9 cellular contexts compared by ENCODE assay signal in the genomic region with DNA sequence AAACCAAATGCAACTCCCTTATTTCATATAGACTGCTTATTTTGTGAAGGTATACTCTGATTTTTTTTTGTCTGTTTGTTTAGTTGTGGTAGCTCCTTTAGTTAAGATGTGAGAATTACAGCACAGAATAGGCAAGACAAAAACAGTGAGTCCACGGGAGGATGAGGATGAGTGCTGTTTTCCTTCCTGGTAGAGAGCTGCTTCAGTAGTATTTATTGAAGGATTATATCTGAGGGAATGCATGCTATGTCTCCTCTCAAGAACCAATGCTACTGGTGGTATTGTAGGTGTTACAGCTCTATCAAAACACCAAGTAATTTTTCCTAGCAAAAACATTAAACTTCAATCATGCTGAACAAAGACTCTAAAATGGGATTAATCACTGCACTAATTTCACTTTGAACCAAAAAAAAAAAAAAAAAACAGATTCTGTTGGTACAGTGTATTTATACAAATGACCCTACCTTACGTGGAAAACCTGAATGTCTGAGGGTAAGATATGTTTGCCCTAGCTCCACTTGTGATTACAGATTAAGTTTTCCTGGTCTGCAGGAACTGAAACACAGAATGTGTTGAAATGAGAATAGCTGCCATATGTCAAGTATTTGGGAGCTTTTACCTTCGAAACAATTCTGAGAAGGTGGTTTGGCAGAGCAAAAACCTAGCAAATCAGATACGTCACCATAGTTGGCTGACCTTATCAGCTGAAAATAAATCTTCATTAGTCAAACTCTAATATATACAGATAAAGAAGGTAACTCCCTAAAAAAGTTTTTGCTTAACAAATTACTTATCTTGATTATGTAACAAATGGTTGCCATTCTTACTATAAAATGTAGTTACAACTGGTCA. TPM values are rescaled to one million over a fixed set of nuclear protein-coding genes. Genes with fewer than 3 reads are reported as not detected.
DNase-seq lines count a peak whose midpoint lies in the region; ATAC-seq, FAIRE-seq and TF ChIP-seq lines count a peak whose summit lies in the region.
"Had no signal": no experiment of that assay in that cellular context is flagged by ENCODE, and none has a peak within 500 bp of the region (broad histone marks: within the 10 kb centered on the region; RNA-seq: fewer than 3 reads in every experiment).

No MANE protein-coding gene starts in this region.

- peaks cover 2% of the 10 kb centered on the region for H3K36me3 Mint-ChIP-seq in activated naive CD8-positive, alpha-beta T cell
- H3K36me3 Mint-ChIP-seq in activated naive CD4-positive, alpha-beta T cell treated with anti-CD3 and anti-CD28 coated beads, Interleukin-2, amount 50 U/mL, for 72 hours = no peaks in the 10 kb centered on the region

- H3K36me3 ChIP-seq in osteoblast (ENCODE audit: insufficient read depth, low read length) = no peaks in the 10 kb centered on the region
- H3K36me3 ChIP-seq: gastroesophageal sphincter had no signal

- H3K79me2 ChIP-seq in osteoblast (ENCODE audit: insufficient read depth, low read length) = peaks cover 88% of the 10 kb centered on the region

- no peak overlapping the region for H3K27ac ChIP-seq in osteoblast (ENCODE audit: low read depth, low read length)
- H3K27ac ChIP-seq: gastroesophageal sphincter had no signal

- H3K9me3 Mint-ChIP-seq in activated naive CD8-positive, alpha-beta T cell (ENCODE audit: low read depth) = no peaks in the 10 kb centered on the region
- H3K9me3 Mint-ChIP-seq in activated naive CD4-positive, alpha-beta T cell treated with anti-CD3 and anti-CD28 coated beads, Interleukin-2, amount 50 U/mL, for 72 hours = no peaks in the 10 kb centered on the region
- H3K9me3 Mint-ChIP-seq: brain had no signal

- TF ChIP-seq CTCF in osteoblast (IDR thresholded peaks at IDR 0.05; ENCODE audit: extremely low read depth, low read depth, low read length) = no peak

- H3K4me1 ChIP-seq in osteoblast (ENCODE audit: insufficient read depth, low read length) = peaks cover 24% of the 10 kb centered on the region

- ATAC-seq in GM18868 (IDR thresholded peaks at IDR 0.05; ENCODE audit: unreplicated experiment) (peak; percentile 21), HG02610 (IDR thresholded peaks at IDR 0.05; ENCODE audit: unreplicated experiment) (peak; percentile 11), HG03159 (IDR thresholded peaks at IDR 0.05; ENCODE audit: unreplicated experiment) (no peak)
- no peak for ATAC-seq in activated naive CD4-positive, alpha-beta T cell treated with anti-CD3 and anti-CD28 coated beads, Interleukin-2, amount 50 U/mL, for 72 hours
- ATAC-seq: gastroesophageal sphincter had no signal

- H3K27me3 Mint-ChIP-seq in activated naive CD8-positive, alpha-beta T cell = no peaks in the 10 kb centered on the region

- peak overlapping the region; percentile 47 for H3K4me3 ChIP-seq in osteoblast (ENCODE audit: insufficient read depth, low read length)
- H3K4me3 ChIP-seq: gastroesophageal sphincter had no signal

- H2AFZ ChIP-seq in osteoblast (ENCODE audit: low read length) = no peak overlapping the region

- peaks cover 23% of the 10 kb centered on the region for H4K20me1 ChIP-seq in osteoblast (ENCODE audit: insufficient read depth, low read length)

- DNase-seq in osteoblast (ENCODE audit: insufficient read length, low spot score, missing footprints) = no peak
- DNase-seq in urothelium cell line (ENCODE audit: low spot score) = no peak
- DNase-seq in activated naive CD4-positive, alpha-beta T cell treated with anti-CD3 and anti-CD28 coated beads, Interleukin-2, amount 50 U/mL, for 72 hours (ENCODE audit: low spot score in 2 of 2) = no peak

- no peaks in the 10 kb centered on the region for H3K9me3 ChIP-seq in osteoblast (ENCODE audit: low read depth, low read length)
- H3K9me3 ChIP-seq: gastroesophageal sphincter had no signal

- peak overlapping the region; percentile 27 for H3K4me3 Mint-ChIP-seq in activated naive CD8-positive, alpha-beta T cell

- FAIRE-seq in urothelium cell line (lab: Jason Lieb, UNC) = no peak

- H3K4me1 Mint-ChIP-seq in activated naive CD8-positive, alpha-beta T cell (ENCODE audit: low read depth) = peaks cover 43% of the 10 kb centered on the region

- peak overlapping the region; percentile 75 for H3K4me2 ChIP-seq in osteoblast (ENCODE audit: insufficient read depth, low read length)

- H3K27ac Mint-ChIP-seq in activated naive CD8-positive, alpha-beta T cell = no peak overlapping the region
- no peak overlapping the region for H3K27ac Mint-ChIP-seq in activated naive CD4-positive, alpha-beta T cell treated with anti-CD3 and anti-CD28 coated beads, Interleukin-2, amount 50 U/mL, for 72 hours

- H3K27me3 ChIP-seq in osteoblast (ENCODE audit: insufficient read depth, low read length) = no peaks in the 10 kb centered on the region
- H3K27me3 ChIP-seq: gastroesophageal sphincter had no signal

RNA-seq across cellular contexts. Expression of a gene that starts 40.3 kb away (rescaled TPM):
- 80.0 and 93.7 TPM in 2 replicates for total RNA-seq in osteoblast
- 1 to 10 TPM; 3.3 to 3.5 TPM for total RNA-seq in activated naive CD4-positive, alpha-beta T cell treated with anti-CD3 and anti-CD28 coated beads, Interleukin-2, amount 50 U/mL, for 72 hours

Comparison
In these comparisons a context has a peak if more than half of its experiments do, and no peak if none do; other contexts are left out.
1. ATAC-seq: peak in GM18868 (single experiment) and HG02610 (single experiment); none in activated naive CD4-positive, alpha-beta T cell treated with anti-CD3 and anti-CD28 coated beads, Interleukin-2, amount 50 U/mL, for 72 hours (0 of 2) and HG03159 (single experiment).
2. RNA of a gene that starts 40.3 kb away (total RNA-seq): 80.0 to 93.7 TPM in osteoblast; 3.3 to 3.5 TPM in activated naive CD4-positive, alpha-beta T cell treated with anti-CD3 and anti-CD28 coated beads, Interleukin-2, amount 50 U/mL, for 72 hours; every median in the first group is over 10 times any median in the second.